11 cellular contexts compared by ENCODE assay signal in genomic region chr7:23529262-23529859, GRCh38. TPM values are rescaled to one million over a fixed set of nuclear protein-coding genes. Genes with fewer than 3 reads are reported as not detected.
DNase-seq lines count a peak whose midpoint lies in the region; ATAC-seq and TF ChIP-seq lines count a peak whose summit lies in the region.
"Had no signal": no experiment of that assay in that cellular context is flagged by ENCODE, and none has a peak within 500 bp of the region (broad histone marks: within the 10 kb centered on the region; RNA-seq: fewer than 3 reads in every experiment).

No MANE protein-coding gene starts in this region.

- H3K9me3 ChIP-seq in OCI-LY7 (ENCODE audit: low read length), result no peaks in the 10 kb centered on the region
- no peaks in the 10 kb centered on the region for H3K9me3 ChIP-seq in osteoblast (ENCODE audit: low read depth, low read length)
- H3K9me3 ChIP-seq: thyroid gland had no signal

- H3K4me1 ChIP-seq in OCI-LY7 (ENCODE audit: insufficient read depth, low read length, poor library complexity, severe bottlenecking) (peaks cover 57% of the 10 kb centered on the region), osteoblast (ENCODE audit: insufficient read depth, low read length) (peaks cover 19% of the 10 kb centered on the region)

- TF ChIP-seq CTCF in GM12864 (IDR thresholded peaks at IDR 0.05; ENCODE audit: low read depth, low read length, missing control alignments), result no peak
- no peak for TF ChIP-seq CTCF in OCI-LY7 (conservative IDR thresholded peaks at IDR 0.05; ENCODE audit: low read length)
- no peak for TF ChIP-seq CTCF in epithelial cell of esophagus (IDR thresholded peaks at IDR 0.05; ENCODE audit: insufficient read depth, low read depth, low read length, missing control alignments)
- no peak for TF ChIP-seq CTCF in osteoblast (IDR thresholded peaks at IDR 0.05; ENCODE audit: extremely low read depth, low read depth, low read length)

- no peak for DNase-seq in GM12864 (ENCODE audit: low read depth)
- no peak for DNase-seq in OCI-LY7 (ENCODE audit: low spot score)
- no peak for DNase-seq in epithelial cell of esophagus (ENCODE audit: low read depth)
- no peak for DNase-seq in osteoblast (ENCODE audit: insufficient read length, low spot score, missing footprints)
- no peak for DNase-seq in superior temporal gyrus (ENCODE audit: extremely low spot score)
- no peak for DNase-seq in ecto neural progenitor cell (ENCODE audit: low spot score)
- DNase-seq: activated CD4-positive, alpha-beta T cell treated with anti-CD3 and anti-CD28 coated beads, Interleukin-2, amount 50 U/mL, for 4 hours; NCI-H2171 treated with DMSO at 0.1 percent for 48 hours; right cardiac atrium; thyroid gland had no signal

- no peak overlapping the region for H3K27ac ChIP-seq in OCI-LY7 (ENCODE audit: low read depth, low read length, poor library complexity, severe bottlenecking)
- peak overlapping the region; percentile 99 for H3K27ac ChIP-seq in osteoblast (ENCODE audit: low read depth, low read length)
- H3K27ac ChIP-seq: thyroid gland had no signal

- no peak overlapping the region for H2AFZ ChIP-seq in OCI-LY7 (ENCODE audit: low read length)
- no peak overlapping the region for H2AFZ ChIP-seq in osteoblast (ENCODE audit: low read length)

- CTCF ChIA-PET in OCI-LY7 (lab: Charles Lee; ENCODE audit: unreplicated experiment), result no interaction called here

- H3K79me2 ChIP-seq in OCI-LY7 (ENCODE audit: insufficient read depth, low read depth, low read length) (peaks cover 74% of the 10 kb centered on the region), osteoblast (ENCODE audit: insufficient read depth, low read length) (peaks cover 75% of the 10 kb centered on the region)

- ATAC-seq in GM18520 (IDR thresholded peaks at IDR 0.05; ENCODE audit: unreplicated experiment), result no peak
- ATAC-seq: right cardiac atrium had no signal

- H3K4me2 ChIP-seq in OCI-LY7 (ENCODE audit: low read length), result peak overlapping the region; percentile 92
- H3K4me2 ChIP-seq in osteoblast (ENCODE audit: insufficient read depth, low read length), result peak overlapping the region; percentile 96

- peaks cover 60% of the 10 kb centered on the region for H4K20me1 ChIP-seq in OCI-LY7 (ENCODE audit: insufficient read depth, low read length)
- H4K20me1 ChIP-seq in osteoblast (ENCODE audit: insufficient read depth, low read length), result peaks cover 69% of the 10 kb centered on the region

- POLR2A ChIA-PET in OCI-LY7 (lab: Charles Lee), result interaction anchor here (0.6 to 1.6 kb wide), 13 partner anchors 9 to 267 kb away, joined by 3 to 10 read pairs (median 3); no protein-coding TSS in a partner anchor

- peak overlapping the region; percentile 92 for H3K4me3 ChIP-seq in GM12864 (ENCODE audit: low read depth, low read length)
- H3K4me3 ChIP-seq in OCI-LY7 (ENCODE audit: low read depth, low read length, poor library complexity, severe bottlenecking), result peak overlapping the region; percentile 98
- peak overlapping the region; percentile 97 for H3K4me3 ChIP-seq in epithelial cell of esophagus (ENCODE audit: low read length)
- H3K4me3 ChIP-seq in osteoblast (ENCODE audit: insufficient read depth, low read length), result peak overlapping the region; percentile 92

- intact Hi-C loops in OCI-LY7 (cut with micrococcal nuclease; ENCODE audit: unreplicated experiment), result loop anchor here (5.0 kb wide), 1 partner anchor 97 kb away; no protein-coding TSS in a partner anchor

- no peaks in the 10 kb centered on the region for H3K9me2 ChIP-seq in OCI-LY7 (ENCODE audit: insufficient read depth, low read length)

- peaks cover 66% of the 10 kb centered on the region for H3K36me3 ChIP-seq in OCI-LY7 (ENCODE audit: insufficient read depth, low read length)
- H3K36me3 ChIP-seq in osteoblast (ENCODE audit: insufficient read depth, low read length), result no peaks in the 10 kb centered on the region
- H3K36me3 ChIP-seq: thyroid gland had no signal

- no peaks in the 10 kb centered on the region for H3K27me3 ChIP-seq in osteoblast (ENCODE audit: insufficient read depth, low read length)
- H3K27me3 ChIP-seq: thyroid gland had no signal

- BruUV-seq in OCI-LY7 (replicated peaks; lab: Mats Ljungman, UMichigan), result no TSS peak

RNA-seq across cellular contexts. Expression of gene TRA2A, which starts 2.4 kb away (rescaled TPM):
- 41.4 and 44.9 TPM in 2 replicates for total RNA-seq in OCI-LY7 (2014; rRNA removed; shearing (Covaris generic))
- total RNA-seq in OCI-LY7 (2022) (129 TPM in 2 replicates), osteoblast (23.6 and 25.7 TPM in 2 replicates)

RNA-seq across cellular contexts. Expression of gene IGF2BP3, which starts 59.1 kb away (rescaled TPM):
- 41.1 and 48.7 TPM in 2 replicates for total RNA-seq in OCI-LY7 (2014; rRNA removed; shearing (Covaris generic))
- total RNA-seq in OCI-LY7 (2022) (94.3 and 108 TPM in 2 replicates), osteoblast (2.5 and 2.7 TPM in 2 replicates)

Comparison
In these comparisons a context has a peak if more than half of its experiments do, and no peak if none do; other contexts are left out.
1. RNA of gene IGF2BP3, which starts 59.1 kb away (total RNA-seq): 41.1 to 108 TPM in OCI-LY7; 2.5 to 2.7 TPM in osteoblast; every median in the first group is over 10 times any median in the second.
2. Peak in every context shown above with its lines, with median percentiles within 50 percentile points of each other: H3K4me3 ChIP-seq.